In genomic region chr16:66741131-66741900, GRCh38 we compare ENCODE assay signal across 8 cellular contexts. TPM values are rescaled to one million over a fixed set of nuclear protein-coding genes. Genes with fewer than 3 reads are reported as not detected.
DNase-seq lines count a peak whose midpoint lies in the region; ATAC-seq, FAIRE-seq and TF ChIP-seq lines count a peak whose summit lies in the region.

No MANE protein-coding gene starts in this region.

- peak; percentile 74 for DNase-seq in COLO829 (ENCODE audit: low spot score)
- DNase-seq in OCI-M1 (lab: John Stamatoyannopoulos, UW): peak; percentile 56
- peak; percentile 99 for DNase-seq in endothelial cell of umbilical vein (ENCODE audit: low read depth, low spot score)
- DNase-seq in aorta: peak; percentile 92 to 93

- CTCF ChIA-PET in endothelial cell of umbilical vein (lab: Charles Lee): interaction anchor here (0.8 to 4.3 kb wide), 19 partner anchors 10 to 133 kb away, joined by 3 to 69 read pairs (median 7); partner anchors contain the start of genes DYNC1LI2 and NAE1

- dilution Hi-C loops in endothelial cell of umbilical vein (cut with MboI; ENCODE audit: extremely low pct_ligation_motif_present, low sequenced_read_pairs): no loop called here

- H3K9me1 ChIP-seq in endothelial cell of umbilical vein (replicated peaks; ENCODE audit: control insufficient read depth, extremely low read depth, insufficient read depth, low read length): no peaks in the 10 kb centered on the region

- no peak for TF ChIP-seq CTCF in endothelial cell of umbilical vein (IDR thresholded peaks at IDR 0.05; ENCODE audit: extremely low read depth in 1 of 2, insufficient read depth in 1 of 2, low read depth in 1 of 2, low read length in 2 of 2)

- FAIRE-seq in endothelial cell of umbilical vein (lab: Jason Lieb, UNC): peak; percentile 97

- no peak for TF ChIP-seq POLR2A in endothelial cell of umbilical vein (IDR thresholded peaks at IDR 0.05; ENCODE audit: low read depth, low read length)

- peaks cover 14 to 21% of the 10 kb centered on the region in 2 experiments for H3K36me3 ChIP-seq in endothelial cell of umbilical vein (ENCODE audit: control insufficient read depth in 2 of 2, extremely low read depth in 1 of 2, insufficient read depth in 2 of 2, low read length in 2 of 2)
- H3K36me3 ChIP-seq in mesodermal cell (ENCODE audit: control insufficient read depth, insufficient read depth, low read length): peaks cover 94% of the 10 kb centered on the region
- peaks cover 3 to 5% of the 10 kb centered on the region in 2 donors for H3K36me3 ChIP-seq in aorta (ENCODE audit: control insufficient read depth in 1 of 2, insufficient read depth in 2 of 2, low read length in 1 of 2)

- POLR2A ChIA-PET in endothelial cell of umbilical vein (lab: Charles Lee): interaction anchor here (0.6 to 1.0 kb wide), 7 partner anchors 9 to 124 kb away, joined by 3 to 11 read pairs (median 4); partner anchors contain the start of genes DYNC1LI2 and NAE1

- H3K27ac ChIP-seq in endothelial cell of umbilical vein (ENCODE audit: insufficient read depth, low read depth, low read length) (peak overlapping the region; percentile 97), mesodermal cell (ENCODE audit: low read depth, low read length, severe bottlenecking) (peak overlapping the region; percentile 91), aorta (ENCODE audit: low read depth in 1 of 2, low read length in 2 of 2) (peak overlapping the region in 1 of 2 donors; percentile 80)

- ATAC-seq in aorta (ENCODE audit: low FRiP score) (peak; percentile 96), GM18867 (IDR thresholded peaks at IDR 0.05; ENCODE audit: unreplicated experiment) (no peak), GM19455 (IDR thresholded peaks at IDR 0.05; ENCODE audit: unreplicated experiment) (no peak), HG03108 (IDR thresholded peaks at IDR 0.05; ENCODE audit: unreplicated experiment) (no peak)

- H3K9me3 ChIP-seq in endothelial cell of umbilical vein (replicated peaks; ENCODE audit: control insufficient read depth, insufficient read depth, low read length) (no peaks in the 10 kb centered on the region), mesodermal cell (ENCODE audit: control insufficient read depth, low read length) (no peaks in the 10 kb centered on the region), aorta (ENCODE audit: control insufficient read depth, low read length) (no peaks in the 10 kb centered on the region)

- H3K27me3 ChIP-seq in endothelial cell of umbilical vein (ENCODE audit: control insufficient read depth in 2 of 2, insufficient read depth in 2 of 2, low read length in 2 of 2) (no peaks in the 10 kb centered on the region), aorta (ENCODE audit: control insufficient read depth in 1 of 2, insufficient read depth in 2 of 2, low read length in 1 of 2) (no peaks in the 10 kb centered on the region)

- no peaks in the 10 kb centered on the region for H4K20me1 ChIP-seq in endothelial cell of umbilical vein (replicated peaks; ENCODE audit: control insufficient read depth, extremely low read depth, insufficient read depth, low read length)

- 78 to 84% methylated on average over 5 to 8 of the region's 10 CpGs for WGBS in mesodermal cell (ENCODE audit: insufficient coverage in 2 of 2), 2 experiments
- 14 to 16% methylated on average over 10 of the region's 10 CpGs for WGBS in aorta, 2 donors

- H3K4me3 ChIP-seq in endothelial cell of umbilical vein (replicated peaks in 1 of 3; ENCODE audit: insufficient read depth in 1 of 3, low read depth in 1 of 3, low read length in 3 of 3) (peak overlapping the region in 1 of 3 experiments; percentile 42), mesodermal cell (ENCODE audit: extremely low read depth, insufficient read depth, low read length, poor library complexity, severe bottlenecking) (no peak overlapping the region), aorta (ENCODE audit: low read length in 2 of 2) (no peak overlapping the region)

- H3K9ac ChIP-seq in endothelial cell of umbilical vein (replicated peaks; ENCODE audit: extremely low read depth, insufficient read depth, low read length): peak overlapping the region; percentile 91

- peak overlapping the region; percentile 19 for H2AFZ ChIP-seq in endothelial cell of umbilical vein (ENCODE audit: low read depth, low read length)

- peaks cover 57% of the 10 kb centered on the region for H3K79me2 ChIP-seq in endothelial cell of umbilical vein (ENCODE audit: control insufficient read depth, insufficient read depth, low read length)

- H3K4me2 ChIP-seq in endothelial cell of umbilical vein (ENCODE audit: insufficient read depth, low read length): peak overlapping the region; percentile 68

- H3K4me1 ChIP-seq in endothelial cell of umbilical vein (ENCODE audit: control insufficient read depth, extremely low read depth, insufficient read depth, low read length): peaks cover 34% of the 10 kb centered on the region
- H3K4me1 ChIP-seq in mesodermal cell (ENCODE audit: control insufficient read depth, insufficient read depth, low read length, poor library complexity, severe bottlenecking): peaks cover 22% of the 10 kb centered on the region
- H3K4me1 ChIP-seq in aorta (ENCODE audit: control insufficient read depth in 1 of 2, insufficient read depth in 2 of 2, low read length in 2 of 2): peaks cover 0 to 1% of the 10 kb centered on the region in 2 donors

- TSS peak; percentile 45 for BruUV-seq in endothelial cell of umbilical vein (replicated peaks; lab: Mats Ljungman, UMichigan)

- intact Hi-C loops in endothelial cell of umbilical vein (cut with micrococcal nuclease): loop anchor here (1.0 to 5.0 kb wide), 5 partner anchors 10 to 334 kb away; partner anchors contain the start of gene DYNC1LI2
- intact Hi-C loops in aorta (cut with DNase I): no loop called here

TF ChIP-seq in endothelial cell of umbilical vein, 7 proteins besides CTCF, POLR2A, EP300 and RAD21:
- TF ChIP-seq FOS (IDR thresholded peaks at IDR 0.05; ENCODE audit: borderline replicate concordance, insufficient read depth, low read length): peak; percentile 18
- TF ChIP-seq POLR2AphosphoS5 (IDR thresholded peaks at IDR 0.05; ENCODE audit: insufficient read depth, low read depth, low read length): peak; percentile 61
- no peak for TF ChIP-seq JUN (IDR thresholded peaks at IDR 0.05; ENCODE audit: borderline replicate concordance, insufficient read depth, insufficient read length, low read depth)
TF ChIP-seq in endothelial cell of umbilical vein: peak in this region for 2.

RNA-seq across cellular contexts. Expression of gene DYNC1LI2, which starts 10.1 kb away (rescaled TPM):
- total RNA-seq in endothelial cell of umbilical vein (156 and 159 TPM in 2 replicates), aorta (100 to 1,000 TPM; 166 to 169 TPM)
- polyA plus RNA-seq in endothelial cell of umbilical vein (51.2 and 110 TPM in 2 replicates), aorta (100 to 1,000 TPM in 1 of 2 donors, 10 to 100 TPM in 1; 78.3 to 121 TPM)
- polyA plus RNA-seq in endothelial cell of umbilical vein (2011; cell fraction: cytosol; rRNA removed): 53.9 and 54.1 TPM in 2 replicates
- 349 and 417 TPM in 2 replicates for polyA plus RNA-seq in endothelial cell of umbilical vein (2011; cell fraction: nucleus; rRNA removed)
- polyA plus RNA-seq in endothelial cell of umbilical vein (2012): 90.8 and 106 TPM in 2 replicates
- polyA minus RNA-seq in endothelial cell of umbilical vein: 138 and 184 TPM in 2 replicates
- polyA minus RNA-seq in endothelial cell of umbilical vein (2011; cell fraction: cytosol; rRNA and poly(A)+ RNA removed): 21.7 TPM
- polyA minus RNA-seq in endothelial cell of umbilical vein (2011; cell fraction: nucleus; rRNA and poly(A)+ RNA removed): 152 and 197 TPM in 2 replicates
- 69.7 TPM for polyA plus RNA-seq in mesodermal cell (2013, experiment 1 of 2)
- 67.4 TPM for polyA plus RNA-seq in mesodermal cell (2013, experiment 2 of 2)

RNA-seq across cellular contexts. Expression of gene CMTM4, which starts 44.8 kb away (rescaled TPM):
- total RNA-seq in endothelial cell of umbilical vein (8.5 and 9.0 TPM in 2 replicates), aorta (10 to 100 TPM; 16.5 to 24.9 TPM)
- polyA plus RNA-seq in endothelial cell of umbilical vein (7.1 and 10.7 TPM in 2 replicates), aorta (10 to 100 TPM in 1 of 2 donors, 1 to 10 TPM in 1; 8.9 to 10.4 TPM)
- 5.8 and 7.0 TPM in 2 replicates for polyA plus RNA-seq in endothelial cell of umbilical vein (2011; cell fraction: cytosol; rRNA removed)
- 18.6 and 21.6 TPM in 2 replicates for polyA plus RNA-seq in endothelial cell of umbilical vein (2011; cell fraction: nucleus; rRNA removed)
- 6.8 and 10.7 TPM in 2 replicates for polyA plus RNA-seq in endothelial cell of umbilical vein (2012)
- 19.7 and 21.4 TPM in 2 replicates for polyA minus RNA-seq in endothelial cell of umbilical vein
- 28.7 TPM for polyA minus RNA-seq in endothelial cell of umbilical vein (2011; cell fraction: cytosol; rRNA and poly(A)+ RNA removed)
- polyA minus RNA-seq in endothelial cell of umbilical vein (2011; cell fraction: nucleus; rRNA and poly(A)+ RNA removed): 9.9 and 10.6 TPM in 2 replicates
- polyA plus RNA-seq in mesodermal cell (2013, experiment 1 of 2): 20.6 TPM
- 20.5 TPM for polyA plus RNA-seq in mesodermal cell (2013, experiment 2 of 2)
